In the genomic region with DNA sequence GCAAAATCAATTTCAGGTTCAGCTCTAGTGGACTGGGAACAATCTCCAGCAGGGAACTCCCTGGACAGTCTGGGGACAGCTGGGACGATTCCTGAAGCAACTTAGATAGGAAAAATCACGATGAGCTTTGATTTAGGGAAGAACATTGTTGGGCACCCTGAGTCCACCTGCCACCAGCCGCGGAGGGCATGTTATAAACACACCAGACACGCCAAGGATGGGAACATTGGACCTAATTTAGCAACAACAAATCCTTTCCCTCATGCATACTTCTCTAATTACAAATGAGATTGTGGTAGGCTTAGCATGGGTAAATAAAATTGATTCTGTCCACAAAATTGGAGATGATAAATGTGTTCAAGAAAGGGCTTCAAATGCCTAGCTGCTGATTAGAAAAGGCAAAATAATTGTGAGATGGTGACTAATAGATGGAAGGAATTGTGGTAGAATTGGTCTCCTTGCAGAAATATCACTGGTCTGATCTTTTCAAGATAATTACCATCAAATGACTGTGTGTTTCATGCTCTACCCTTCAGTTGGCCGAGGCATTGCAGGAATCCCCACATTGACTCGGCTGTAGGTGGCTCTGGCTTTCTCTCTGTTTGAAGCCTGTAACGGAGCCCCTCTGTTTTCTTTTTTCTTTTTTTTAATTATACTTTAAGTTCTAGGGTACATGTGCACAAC, we compare ENCODE assay signal across 22 cellular contexts.
"Had no signal": no experiment of that assay in that cellular context is flagged by ENCODE, and none has a peak within 500 bp of the region (broad histone marks: within the 10 kb centered on the region; RNA-seq: fewer than 3 reads in every experiment).

No MANE protein-coding gene starts in this region.

- H3K4me2 ChIP-seq: KMS-11, SK-N-SH had no signal

- DNase-seq: activated CD4-positive, alpha-beta T cell treated with anti-CD3 and anti-CD28 coated beads for 4 hours; activated naive CD4-positive, alpha-beta T cell treated with anti-CD3 and anti-CD28 coated beads, Interleukin-2, amount 50 U/mL, for 16 hours; activated T-cell treated with anti-CD3 and anti-CD28 coated beads for 4 hours; activated T-cell treated with anti-CD3 and anti-CD28 coated beads, Interleukin-2, amount 50 U/mL, for 48 hours; amygdala; cerebellar nuclear complex; MM.1S; NCI-H1105; NCI-H1436; NCI-H1694 treated with DMSO at 0.1 percent for 48 hours; NCI-H2029 treated with DMSO at 0.1 percent for 48 hours; NCI-H446; NCI-H524; Peyer's patch; Right ventricle myocardium superior; SJCRH30; SK-N-SH; T-helper 1 cell had no signal

- H3K4me1 ChIP-seq: Peyer's patch had no signal

- H3K27me3 ChIP-seq: Peyer's patch, SJCRH30 had no signal

- H3K4me3 ChIP-seq: Peyer's patch, SJCRH30 had no signal

- H3K27ac ChIP-seq: KMS-11, Peyer's patch, RWPE1, SJCRH30, VCaP had no signal

- H3K36me3 ChIP-seq: Peyer's patch, SJCRH30 had no signal

- H3K9ac ChIP-seq: KMS-11, SK-N-SH had no signal

- H3K9me3 ChIP-seq: Peyer's patch, SK-N-SH had no signal

- H3K27ac Mint-ChIP-seq: activated T-helper 2 cell treated with anti-CD3 and anti-CD28 coated beads, Interferon-gamma antibody, Interleukin-2, Interleukin-4, amounts not matched to agents 10 μg/mL and 5 μg/mL and 100 μg/mL, durations not matched to agents 14 hours and 24 hours and 36 hours had no signal
